In the genomic region with DNA sequence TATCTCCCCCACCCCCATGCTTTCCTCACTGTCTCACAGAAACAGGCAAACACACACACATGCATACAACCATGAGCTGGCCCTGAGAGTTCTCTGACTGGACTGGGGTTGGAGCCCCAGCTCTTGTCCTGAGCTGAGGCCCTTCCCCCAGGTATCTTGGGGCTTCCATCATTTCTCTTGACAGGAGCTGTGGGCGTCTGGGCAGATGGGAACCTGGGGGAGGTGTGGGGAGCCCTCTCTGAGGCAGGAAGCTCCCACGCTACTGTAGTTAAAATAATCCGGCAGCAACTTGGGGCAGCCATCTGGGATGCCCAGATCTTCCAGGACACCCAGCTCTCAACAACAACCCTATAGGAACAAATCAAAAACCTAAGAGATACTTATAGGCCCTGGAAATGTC, we compare ENCODE assay signal across 11 cellular contexts. TPM values are rescaled to one million over a fixed set of nuclear protein-coding genes. Genes with fewer than 3 reads are reported as not detected.
DNase-seq lines count a peak whose midpoint lies in the region; ATAC-seq and TF ChIP-seq lines count a peak whose summit lies in the region.
"Had no signal": no experiment of that assay in that cellular context is flagged by ENCODE, and none has a peak within 500 bp of the region (broad histone marks: within the 10 kb centered on the region; RNA-seq: fewer than 3 reads in every experiment).

No MANE protein-coding gene starts in this region.

- no peaks in the 10 kb centered on the region for H3K27me3 ChIP-seq in HL-60 (ENCODE audit: insufficient read depth, poor library complexity, severe bottlenecking)
- H3K27me3 ChIP-seq: right atrium auricular region, suprapubic skin had no signal

- peaks cover 17% of the 10 kb centered on the region for H3K36me3 Mint-ChIP-seq in activated CD8-positive, alpha-beta T cell treated with anti-CD3 and anti-CD28 coated beads, Interleukin-2, amount 10 ng/mL, durations not matched to agents 7 days and 5 days (ENCODE audit: low read depth)
- no peaks in the 10 kb centered on the region for H3K36me3 Mint-ChIP-seq in nephron (ENCODE audit: low read depth)

- peaks cover 38% of the 10 kb centered on the region for H3K4me1 Mint-ChIP-seq in activated CD8-positive, alpha-beta T cell treated with anti-CD3 and anti-CD28 coated beads, Interleukin-2, amount 10 ng/mL, durations not matched to agents 7 days and 5 days (ENCODE audit: low read depth)
- peaks cover 40% of the 10 kb centered on the region for H3K4me1 Mint-ChIP-seq in nephron

- no peaks in the 10 kb centered on the region for H3K27me3 Mint-ChIP-seq in activated CD8-positive, alpha-beta T cell treated with anti-CD3 and anti-CD28 coated beads, Interleukin-2, amount 10 ng/mL, durations not matched to agents 7 days and 5 days (ENCODE audit: low read depth)
- H3K27me3 Mint-ChIP-seq in nephron (ENCODE audit: low read depth), result peaks cover 24% of the 10 kb centered on the region

- DNase-seq in CMK (ENCODE audit: low read depth), result peak; percentile 67
- no peak for DNase-seq in HL-60 (ENCODE audit: low read depth in 1 of 2, low spot score in 1 of 2)
- no peak for DNase-seq in activated CD8-positive, alpha-beta T cell treated with anti-CD3 and anti-CD28 coated beads, Interleukin-2, amount 10 ng/mL, durations not matched to agents 7 days and 5 days
- DNase-seq in cortex of kidney (lab: John Stamatoyannopoulos, UW), result no peak
- DNase-seq: NCI-H446 treated with DMSO at 0.1 percent for 48 hours had no signal

- CTCF ChIA-PET in activated CD8-positive, alpha-beta T cell treated with anti-CD3 and anti-CD28 coated beads, Interleukin-2, amount 10 ng/mL, durations not matched to agents 7 days and 5 days (lab: Charles Lee), result interaction anchor here (0.7 to 10.1 kb wide), 14 partner anchors 10 to 404 kb away, joined by 3 to 99 read pairs (median 6); no protein-coding TSS in a partner anchor

- TF ChIP-seq CTCF in HL-60 (IDR thresholded peaks at IDR 0.05; ENCODE audit: insufficient read depth, low read length) (no peak), nephron (IDR thresholded peaks at IDR 0.05; ENCODE audit: unreplicated experiment in 3 of 3) (no peak)

- H3K9me3 Mint-ChIP-seq in activated CD8-positive, alpha-beta T cell treated with anti-CD3 and anti-CD28 coated beads, Interleukin-2, amount 10 ng/mL, durations not matched to agents 7 days and 5 days (ENCODE audit: insufficient read depth), result no peaks in the 10 kb centered on the region
- H3K9me3 Mint-ChIP-seq in nephron, result no peaks in the 10 kb centered on the region
- H3K9me3 Mint-ChIP-seq: H9 had no signal

- H3K4me3 Mint-ChIP-seq in activated CD8-positive, alpha-beta T cell treated with anti-CD3 and anti-CD28 coated beads, Interleukin-2, amount 10 ng/mL, durations not matched to agents 7 days and 5 days, result peak overlapping the region; percentile 49
- H3K4me3 Mint-ChIP-seq in nephron, result no peak overlapping the region

- no peak overlapping the region for H3K4me3 ChIP-seq in HL-60 (replicated peaks; ENCODE audit: insufficient read depth, low read length)
- H3K4me3 ChIP-seq: right atrium auricular region, suprapubic skin had no signal

- peak overlapping the region; percentile 62 for H3K27ac Mint-ChIP-seq in activated CD8-positive, alpha-beta T cell treated with anti-CD3 and anti-CD28 coated beads, Interleukin-2, amount 10 ng/mL, durations not matched to agents 7 days and 5 days
- H3K27ac Mint-ChIP-seq in nephron, result peak overlapping the region in 2 of 3 experiments; percentile 26 to 68
- H3K27ac Mint-ChIP-seq: H9 had no signal

- POLR2A ChIA-PET in activated CD8-positive, alpha-beta T cell treated with anti-CD3 and anti-CD28 coated beads, Interleukin-2, amount 10 ng/mL, durations not matched to agents 7 days and 5 days (lab: Charles Lee), result interaction anchor here (1.0 kb wide), 1 partner anchor 10 kb away, joined by 3 read pairs; no protein-coding TSS in a partner anchor

- H3K27ac ChIP-seq in HL-60 (replicated peaks), result peak overlapping the region; percentile 72
- H3K27ac ChIP-seq: right atrium auricular region, suprapubic skin had no signal

- ATAC-seq in activated CD8-positive, alpha-beta T cell treated with anti-CD3 and anti-CD28 coated beads, Interleukin-2, amount 10 ng/mL, durations not matched to agents 7 days and 5 days, result no peak
- ATAC-seq in GM18873 (IDR thresholded peaks at IDR 0.05; ENCODE audit: low FRiP score, unreplicated experiment), result no peak
- no peak for ATAC-seq in GM19035 (IDR thresholded peaks at IDR 0.05; ENCODE audit: unreplicated experiment)

RNA-seq across cellular contexts. Expression of a gene that starts 2.7 kb away (rescaled TPM):
- total RNA-seq in activated CD8-positive, alpha-beta T cell treated with anti-CD3 and anti-CD28 coated beads, Interleukin-2, amount 10 ng/mL, durations not matched to agents 7 days and 5 days, result 100 to 1,000 TPM; 158 to 162 TPM
